Comparison of ENCODE assay signal across 8 cellular contexts in genomic region chr12:123363743-123364531, GRCh38. TPM values are rescaled to one million over a fixed set of nuclear protein-coding genes. Genes with fewer than 3 reads are reported as not detected.
DNase-seq lines count a peak whose midpoint lies in the region; ATAC-seq and TF ChIP-seq lines count a peak whose summit lies in the region.

No MANE protein-coding gene starts in this region.

- H3K27me3 Mint-ChIP-seq in WTC11 (ENCODE audit: low read depth): no peaks in the 10 kb centered on the region; the same call in 1 of the 2 replicates

- peaks cover 12% of the 10 kb centered on the region for H3K4me1 Mint-ChIP-seq in WTC11

- POLR2A ChIA-PET in WTC11 (lab: Charles Lee): interaction anchor here (1.0 to 2.6 kb wide), 3 partner anchors 10 to 94 kb away, joined by 3 to 32 read pairs (median 3); partner anchors contain the start of gene KMT5A

- no peaks in the 10 kb centered on the region for H3K9me3 ChIP-seq in BE2C
- H3K9me3 ChIP-seq in lung (ENCODE audit: control insufficient read depth in 2 of 2, insufficient read depth in 1 of 2, low read length in 1 of 2): no peaks in the 10 kb centered on the region

- peak overlapping the region; percentile 79 for H3K4me3 ChIP-seq in BE2C (ENCODE audit: low read depth, low read length)
- peak overlapping the region; percentile 94 for H3K4me3 ChIP-seq in coronary artery
- H3K4me3 ChIP-seq in lung: peak overlapping the region; percentile 89

- peak overlapping the region; percentile 80 for H3K27ac Mint-ChIP-seq in WTC11

- CTCF ChIA-PET in WTC11 (lab: Charles Lee): interaction anchor here (0.8 to 2.8 kb wide), 3 partner anchors 20 to 218 kb away, joined by 3 to 47 read pairs (median 4); partner anchors contain the start of gene KMT5A

- H3K4me1 ChIP-seq in BE2C (no peaks in the 10 kb centered on the region), lung (ENCODE audit: control insufficient read depth in 2 of 2, insufficient read depth in 2 of 2, low read length in 2 of 2) (peaks cover 3 to 4% of the 10 kb centered on the region in 2 donors)

- H3K27me3 ChIP-seq in BE2C: no peaks in the 10 kb centered on the region
- H3K27me3 ChIP-seq in lung (ENCODE audit: control insufficient read depth, insufficient read depth): no peaks in the 10 kb centered on the region

- peak overlapping the region; percentile 93 for H3K4me3 Mint-ChIP-seq in WTC11

- H3K36me3 ChIP-seq in BE2C (peaks cover 6% of the 10 kb centered on the region; the same call in 1 of the 2 replicates), lung (ENCODE audit: control insufficient read depth in 2 of 2, insufficient read depth in 2 of 2, low read length in 2 of 2) (peaks cover 0 to 1% of the 10 kb centered on the region in 2 donors)

- no peak for TF ChIP-seq CTCF in BE2C (IDR thresholded peaks at IDR 0.05; ENCODE audit: low read depth, low read length)
- no peak for TF ChIP-seq CTCF in WTC11 (IDR thresholded peaks at IDR 0.05)
- no peak for TF ChIP-seq CTCF in coronary artery (IDR thresholded peaks at IDR 0.05)
- no peak for TF ChIP-seq CTCF in lung (IDR thresholded peaks at IDR 0.05; ENCODE audit: control extremely low read depth, extremely low read depth)

- H3K27ac ChIP-seq in coronary artery (peak overlapping the region; percentile 82 to 96), lung (ENCODE audit: low read depth in 1 of 2, low read length in 1 of 2) (peak overlapping the region; percentile 83 to 86)

- no peaks in the 10 kb centered on the region for H3K36me3 Mint-ChIP-seq in WTC11

- H3K9me3 Mint-ChIP-seq in WTC11: no peaks in the 10 kb centered on the region

- ATAC-seq in GM19372 (IDR thresholded peaks at IDR 0.05; ENCODE audit: low read depth, unreplicated experiment) (peak; percentile 6), WTC11 (0 out of 2 replicates have a peak, but pooled peaks have one; percentile 4), lung (ENCODE audit: insufficient read depth, low FRiP score) (peak; percentile 4)

- 0 to 1% methylated on average over 58 to 62 of the region's 62 CpGs for WGBS in lung, 2 donors

- DNase-seq in BE2C: peak; percentile 21
- peak; percentile 25 for DNase-seq in HT1080 (ENCODE audit: low read depth)
- peak; percentile 22 for DNase-seq in WTC11 (ENCODE audit: low spot score)
- peak; percentile 77 for DNase-seq in coronary artery (ENCODE audit: low spot score)
- peak; percentile 31 for DNase-seq in lung (ENCODE audit: low spot score)
- peak; percentile 9 for DNase-seq in stimulated activated CD8-positive, alpha-beta memory T cell treated with anti-CD3 and anti-CD28 coated beads, Interleukin-4, amount 100 ng/mL, for 24 hours (ENCODE audit: low read depth)
- DNase-seq in pons (ENCODE audit: low spot score): no peak

TF ChIP-seq in WTC11, 78 proteins besides CTCF, POLR2A, EP300 and RAD21 (continues in another document):
- no peak for TF ChIP-seq MXD4 (CRISPR knock-in tag; IDR thresholded peaks at IDR 0.05; ENCODE audit: borderline replicate concordance)
- TF ChIP-seq JAZF1 (CRISPR knock-in tag; IDR thresholded peaks at IDR 0.05): no peak
- TF ChIP-seq RORB (CRISPR knock-in tag; IDR thresholded peaks at IDR 0.05): no peak
- 0 out of 2 replicates have a peak, but pooled peaks have one; percentile 47 for TF ChIP-seq HMGXB4 (CRISPR knock-in tag; IDR thresholded peaks at IDR 0.05)
- no peak for TF ChIP-seq TCF7 (CRISPR knock-in tag; IDR thresholded peaks at IDR 0.05; ENCODE audit: low read depth)
- 0 out of 2 replicates have a peak, but pooled peaks have one; percentile 60 for TF ChIP-seq MLX (CRISPR knock-in tag; IDR thresholded peaks at IDR 0.05)
- TF ChIP-seq ZNF671 (CRISPR knock-in tag; IDR thresholded peaks at IDR 0.05): no peak
- peak; percentile 26; the same call in 1 of the 2 replicates for TF ChIP-seq E2F5 (CRISPR knock-in tag; IDR thresholded peaks at IDR 0.05)
- TF ChIP-seq ATF1 (CRISPR knock-in tag; IDR thresholded peaks at IDR 0.05): no peak
- TF ChIP-seq AFF4 (CRISPR knock-in tag; IDR thresholded peaks at IDR 0.05; ENCODE audit: borderline replicate concordance): no peak
- TF ChIP-seq ZNF317 (CRISPR knock-in tag; IDR thresholded peaks at IDR 0.05; ENCODE audit: borderline replicate concordance, low read depth): no peak
- no peak for TF ChIP-seq ATF6 (CRISPR knock-in tag; IDR thresholded peaks at IDR 0.05)
- TF ChIP-seq ELF4 (CRISPR knock-in tag; IDR thresholded peaks at IDR 0.05; ENCODE audit: low read depth): no peak

RNA-seq across cellular contexts. Expression of gene SBNO1, which starts 0.7 kb away (rescaled TPM):
- polyA plus RNA-seq in BE2C (2012; ENCODE audit: insufficient read depth, insufficient read length, low read depth): 18.9 TPM
- 24.0 and 29.0 TPM in 2 replicates for total RNA-seq in HT1080 (2014; rRNA removed; shearing (Covaris generic))
- polyA plus RNA-seq in HT1080 (2015; cell fraction: cytosol; rRNA removed): 15.8 and 21.8 TPM in 2 replicates
- 26.8 and 27.6 TPM in 2 replicates for polyA plus RNA-seq in HT1080 (2015; cell fraction: nucleus; rRNA removed)
- 42.9 to 52.2 TPM (median 43.5 TPM) in 3 replicates for total RNA-seq in WTC11 (2021)
- total RNA-seq in lung: 10 to 100 TPM; 23.2 to 28.5 TPM
- polyA plus RNA-seq in lung: 1 to 10 TPM; 4.7 to 7.5 TPM

RNA-seq across cellular contexts. Expression of gene KMT5A, which starts 20.0 kb away (rescaled TPM):
- polyA plus RNA-seq in BE2C (2012; ENCODE audit: insufficient read depth, insufficient read length, low read depth): 57.7 TPM
- 55.1 and 62.9 TPM in 2 replicates for total RNA-seq in HT1080 (2014; rRNA removed; shearing (Covaris generic))
- 44.7 and 45.9 TPM in 2 replicates for polyA plus RNA-seq in HT1080 (2015; cell fraction: cytosol; rRNA removed)
- 58.3 and 69.6 TPM in 2 replicates for polyA plus RNA-seq in HT1080 (2015; cell fraction: nucleus; rRNA removed)
- total RNA-seq in WTC11 (2021): 20.4 to 28.0 TPM (median 24.0 TPM) in 3 replicates
- 10 to 100 TPM; 41.6 to 51.7 TPM for total RNA-seq in lung
- 10 to 100 TPM; 21.1 to 22.5 TPM for polyA plus RNA-seq in lung
